ENCODE assay signal across 40 cellular contexts in the genomic region with DNA sequence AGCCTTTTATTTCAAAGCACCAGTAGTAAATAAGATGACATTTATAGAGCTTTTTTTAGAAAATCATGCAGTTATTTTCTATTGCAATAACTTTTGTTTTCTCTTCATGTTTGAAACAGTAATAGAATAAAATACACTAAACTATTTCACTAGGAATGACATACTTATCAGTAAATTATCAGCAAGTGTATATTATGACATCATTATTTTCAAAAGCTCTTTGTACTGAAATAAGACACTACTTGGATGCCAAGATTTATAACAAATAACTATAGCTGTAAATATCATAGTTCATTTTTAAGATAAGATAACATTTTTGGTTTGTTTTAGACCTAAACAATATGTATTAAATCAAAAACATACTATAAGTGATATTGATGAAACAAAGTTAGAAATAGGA. TPM values are rescaled to one million over a fixed set of nuclear protein-coding genes. Genes with fewer than 3 reads are reported as not detected.
"Had no signal": no experiment of that assay in that cellular context is flagged by ENCODE, and none has a peak within 500 bp of the region (broad histone marks: within the 10 kb centered on the region; RNA-seq: fewer than 3 reads in every experiment).

No MANE protein-coding gene starts in this region.

- DNase-seq: activated CD4-positive, alpha-beta memory T cell treated with anti-CD3 and anti-CD28 coated beads, Interleukin-2, amount 10 ng/mL, durations not matched to agents 7 days and 5 days; activated CD4-positive, alpha-beta T cell treated with anti-CD3 and anti-CD28 coated beads for 1 hour; activated CD4-positive, alpha-beta T cell treated with anti-CD3 and anti-CD28 coated beads for 36 hours; activated CD4-positive, alpha-beta T cell treated with anti-CD3 and anti-CD28 coated beads for 48 hours; activated CD4-positive, alpha-beta T cell treated with anti-CD3 and anti-CD28 coated beads, Interleukin-2, amount 10 ng/mL, durations not matched to agents 7 days and 5 days; activated CD4-positive, alpha-beta T cell treated with anti-CD3 and anti-CD28 coated beads, Interleukin-2, amount 50 U/mL, for 48 hours; activated CD4-positive, CD25-positive, alpha-beta regulatory T cell; activated CD8-positive, alpha-beta memory T cell treated with anti-CD3 and anti-CD28 coated beads for 24 hours; activated CD8-positive, alpha-beta memory T cell treated with anti-CD3 and anti-CD28 coated beads, Interleukin-2, amount 10 ng/mL, durations not matched to agents 7 days and 5 days; activated CD8-positive, alpha-beta memory T cell treated with anti-CD3 and anti-CD28 coated beads, Interleukin-2, amount 50 U/mL, for 48 hours; activated CD8-positive, alpha-beta T cell treated with anti-CD3 and anti-CD28 coated beads, Interleukin-2, amount 10 ng/mL, durations not matched to agents 7 days and 5 days; activated effector memory CD4-positive, alpha-beta T cell treated with Interleukin-2 at 50 U/mL for 16 hours; activated gamma-delta T cell; activated naive CD4-positive, alpha-beta T cell treated with anti-CD3 and anti-CD28 coated beads, Interleukin-2, amount 10 ng/mL, durations not matched to agents 7 days and 5 days; activated naive CD4-positive, alpha-beta T cell treated with Interleukin-2 at 50 U/mL for 16 hours; activated naive CD8-positive, alpha-beta T cell treated with anti-CD3 and anti-CD28 coated beads, Interleukin-2, amount 10 ng/mL, durations not matched to agents 7 days and 5 days; activated naive CD8-positive, alpha-beta T cell treated with anti-CD3 and anti-CD28 coated beads, Interleukin-2, amount 50 U/mL, for 24 hours; activated T-cell treated with anti-CD3 and anti-CD28 coated beads, Interleukin-2, amount 50 U/mL, for 24 hours; activated T-cell treated with anti-CD3 and anti-CD28 coated beads, Interleukin-2, amount 50 U/mL, for 48 hours; amygdala; anterior cingulate cortex; caudate nucleus; cerebellar nuclear complex; T-helper 2 cell; T-helper 9 cell had no signal

- H3K4me1 Mint-ChIP-seq: activated CD4-positive, alpha-beta memory T cell treated with anti-CD3 and anti-CD28 coated beads, Interleukin-2, amount 10 ng/mL, durations not matched to agents 7 days and 5 days; activated CD4-positive, alpha-beta T cell treated with anti-CD3 and anti-CD28 coated beads for 36 hours; activated CD4-positive, alpha-beta T cell treated with anti-CD3 and anti-CD28 coated beads, Interleukin-2, amount 10 ng/mL, durations not matched to agents 7 days and 5 days; activated CD8-positive, alpha-beta memory T cell treated with anti-CD3 and anti-CD28 coated beads, Interleukin-2, amount 10 ng/mL, durations not matched to agents 7 days and 5 days; activated naive CD4-positive, alpha-beta T cell treated with anti-CD3 and anti-CD28 coated beads, Interleukin-2, amount 10 ng/mL, durations not matched to agents 7 days and 5 days; activated naive CD4-positive, alpha-beta T cell treated with anti-CD3 and anti-CD28 coated beads, Interleukin-2, amount 50 U/mL, for 24 hours; activated naive CD8-positive, alpha-beta T cell treated with anti-CD3 and anti-CD28 coated beads, Interleukin-2, amount 10 ng/mL, durations not matched to agents 7 days and 5 days; activated naive CD8-positive, alpha-beta T cell treated with anti-CD3 and anti-CD28 coated beads, Interleukin-2, amount 50 U/mL, for 24 hours; central memory CD8-positive, alpha-beta T cell had no signal

- H3K27ac ChIP-seq: ascending aorta, cardiac muscle cell, VCaP had no signal

- H3K36me3 ChIP-seq: ascending aorta, cardiac muscle cell had no signal

- H3K9me3 ChIP-seq: ascending aorta had no signal

- H3K9me3 Mint-ChIP-seq: activated CD4-positive, alpha-beta memory T cell treated with anti-CD3 and anti-CD28 coated beads, Interleukin-2, amount 10 ng/mL, durations not matched to agents 7 days and 5 days; activated CD4-positive, alpha-beta T cell treated with anti-CD3 and anti-CD28 coated beads, Interleukin-2, amount 10 ng/mL, durations not matched to agents 7 days and 5 days; activated naive CD4-positive, alpha-beta T cell treated with anti-CD3 and anti-CD28 coated beads, Interleukin-2, amount 10 ng/mL, durations not matched to agents 7 days and 5 days; activated naive CD4-positive, alpha-beta T cell treated with anti-CD3 and anti-CD28 coated beads, Interleukin-2, amount 50 U/mL, for 24 hours; activated naive CD8-positive, alpha-beta T cell treated with anti-CD3 and anti-CD28 coated beads, Interleukin-2, amount 10 ng/mL, durations not matched to agents 7 days and 5 days; activated naive CD8-positive, alpha-beta T cell treated with anti-CD3 and anti-CD28 coated beads, Interleukin-2, amount 50 U/mL, for 24 hours; activated T-cell treated with anti-CD3 and anti-CD28 coated beads, Interleukin-2, amount 50 U/mL, for 24 hours; activated T-helper 2 cell treated with anti-CD3 and anti-CD28 coated beads, Interferon-gamma antibody, Interleukin-2, Interleukin-4, amounts not matched to agents 10 μg/mL and 5 μg/mL and 100 μg/mL, durations not matched to agents 14 hours and 24 hours and 36 hours; brain; central memory CD8-positive, alpha-beta T cell; T-helper 1 cell treated with Interleukin-12 subunit alpha and Interleukin-12 subunit beta and Interleukin-4 antibody, amounts not matched to agents 30 μg/mL and 1 μg/mL, for 36 hours; T-helper 2 cell treated with Interferon-gamma antibody and Interleukin-4, amounts not matched to agents 5 μg/mL and 100 μg/mL, for 36 hours had no signal

- FAIRE-seq: bronchial epithelial cell, TTC549 had no signal

- H3K4me3 ChIP-seq: ascending aorta, cardiac muscle cell had no signal

- H3K27ac Mint-ChIP-seq: activated CD4-positive, alpha-beta memory T cell treated with anti-CD3 and anti-CD28 coated beads, Interleukin-2, amount 10 ng/mL, durations not matched to agents 7 days and 5 days; activated CD4-positive, alpha-beta T cell treated with anti-CD3 and anti-CD28 coated beads for 36 hours; activated CD4-positive, alpha-beta T cell treated with anti-CD3 and anti-CD28 coated beads, Interleukin-2, amount 10 ng/mL, durations not matched to agents 7 days and 5 days; activated CD8-positive, alpha-beta memory T cell treated with anti-CD3 and anti-CD28 coated beads, Interleukin-2, amount 10 ng/mL, durations not matched to agents 7 days and 5 days; activated CD8-positive, alpha-beta T cell treated with anti-CD3 and anti-CD28 coated beads, Interleukin-2, amount 10 ng/mL, durations not matched to agents 7 days and 5 days; activated naive CD4-positive, alpha-beta T cell treated with anti-CD3 and anti-CD28 coated beads, Interleukin-2, amount 10 ng/mL, durations not matched to agents 7 days and 5 days; activated naive CD4-positive, alpha-beta T cell treated with anti-CD3 and anti-CD28 coated beads, Interleukin-2, amount 50 U/mL, for 24 hours; activated naive CD8-positive, alpha-beta T cell; activated naive CD8-positive, alpha-beta T cell treated with anti-CD3 and anti-CD28 coated beads, Interleukin-2, amount 10 ng/mL, durations not matched to agents 7 days and 5 days; activated naive CD8-positive, alpha-beta T cell treated with anti-CD3 and anti-CD28 coated beads, Interleukin-2, amount 50 U/mL, for 24 hours; activated T-cell treated with anti-CD3 and anti-CD28 coated beads, Interleukin-2, amount 50 U/mL, for 24 hours; activated T-helper 2 cell treated with anti-CD3 and anti-CD28 coated beads, Interferon-gamma antibody, Interleukin-2, Interleukin-4, amounts not matched to agents 10 μg/mL and 5 μg/mL and 100 μg/mL, durations not matched to agents 14 hours and 24 hours and 36 hours; brain; T-helper 1 cell treated with Interleukin-12 subunit alpha and Interleukin-12 subunit beta and Interleukin-4 antibody, amounts not matched to agents 30 μg/mL and 1 μg/mL, for 36 hours; T-helper 2 cell treated with Interferon-gamma antibody and Interleukin-4, amounts not matched to agents 5 μg/mL and 100 μg/mL, for 36 hours had no signal

- H3K36me3 Mint-ChIP-seq: activated CD8-positive, alpha-beta memory T cell treated with anti-CD3 and anti-CD28 coated beads, Interleukin-2, amount 10 ng/mL, durations not matched to agents 7 days and 5 days; activated naive CD4-positive, alpha-beta T cell treated with anti-CD3 and anti-CD28 coated beads, Interleukin-2, amount 10 ng/mL, durations not matched to agents 7 days and 5 days; activated naive CD4-positive, alpha-beta T cell treated with anti-CD3 and anti-CD28 coated beads, Interleukin-2, amount 50 U/mL, for 24 hours; activated naive CD8-positive, alpha-beta T cell; activated naive CD8-positive, alpha-beta T cell treated with anti-CD3 and anti-CD28 coated beads, Interleukin-2, amount 10 ng/mL, durations not matched to agents 7 days and 5 days; brain had no signal

- H3K4me3 Mint-ChIP-seq: activated CD4-positive, alpha-beta memory T cell treated with anti-CD3 and anti-CD28 coated beads, Interleukin-2, amount 10 ng/mL, durations not matched to agents 7 days and 5 days; activated CD4-positive, alpha-beta T cell treated with anti-CD3 and anti-CD28 coated beads for 36 hours; activated CD4-positive, alpha-beta T cell treated with anti-CD3 and anti-CD28 coated beads, Interleukin-2, amount 10 ng/mL, durations not matched to agents 7 days and 5 days; activated CD8-positive, alpha-beta memory T cell treated with anti-CD3 and anti-CD28 coated beads, Interleukin-2, amount 10 ng/mL, durations not matched to agents 7 days and 5 days; activated CD8-positive, alpha-beta T cell treated with anti-CD3 and anti-CD28 coated beads, Interleukin-2, amount 10 ng/mL, durations not matched to agents 7 days and 5 days; activated naive CD4-positive, alpha-beta T cell treated with anti-CD3 and anti-CD28 coated beads, Interleukin-2, amount 10 ng/mL, durations not matched to agents 7 days and 5 days; activated naive CD4-positive, alpha-beta T cell treated with anti-CD3 and anti-CD28 coated beads, Interleukin-2, amount 50 U/mL, for 24 hours; activated naive CD8-positive, alpha-beta T cell; activated naive CD8-positive, alpha-beta T cell treated with anti-CD3 and anti-CD28 coated beads, Interleukin-2, amount 10 ng/mL, durations not matched to agents 7 days and 5 days; activated naive CD8-positive, alpha-beta T cell treated with anti-CD3 and anti-CD28 coated beads, Interleukin-2, amount 50 U/mL, for 24 hours; activated T-cell treated with anti-CD3 and anti-CD28 coated beads, Interleukin-2, amount 50 U/mL, for 24 hours; brain; central memory CD8-positive, alpha-beta T cell; T-helper 1 cell treated with Interleukin-12 subunit alpha and Interleukin-12 subunit beta and Interleukin-4 antibody, amounts not matched to agents 30 μg/mL and 1 μg/mL, for 36 hours; T-helper 2 cell treated with Interferon-gamma antibody and Interleukin-4, amounts not matched to agents 5 μg/mL and 100 μg/mL, for 36 hours had no signal

- ATAC-seq: activated CD4-positive, alpha-beta T cell treated with anti-CD3 and anti-CD28 coated beads for 36 hours; activated CD4-positive, CD25-positive, alpha-beta regulatory T cell treated with anti-CD3 and anti-CD28 coated beads, Interleukin-2, amount 50 U/mL, for 24 hours; activated CD8-positive, alpha-beta memory T cell treated with anti-CD3 and anti-CD28 coated beads, Interleukin-2, amount 10 ng/mL, durations not matched to agents 7 days and 5 days; activated CD8-positive, alpha-beta T cell treated with anti-CD3 and anti-CD28 coated beads, Interleukin-2, amount 10 ng/mL, durations not matched to agents 7 days and 5 days; activated naive CD8-positive, alpha-beta T cell treated with anti-CD3 and anti-CD28 coated beads, Interleukin-2, amount 50 U/mL, for 24 hours had no signal

- H3K27me3 ChIP-seq: ascending aorta, cardiac muscle cell had no signal

- H3K27me3 Mint-ChIP-seq: activated CD4-positive, alpha-beta memory T cell treated with anti-CD3 and anti-CD28 coated beads, Interleukin-2, amount 10 ng/mL, durations not matched to agents 7 days and 5 days; activated naive CD4-positive, alpha-beta T cell treated with anti-CD3 and anti-CD28 coated beads, Interleukin-2, amount 10 ng/mL, durations not matched to agents 7 days and 5 days had no signal

- H3K4me1 ChIP-seq: ascending aorta had no signal

RNA-seq across cellular contexts. Expression of a gene that starts 56.8 kb away (rescaled TPM):
- total RNA-seq: activated CD4-positive, alpha-beta memory T cell treated with anti-CD3 and anti-CD28 coated beads, Interleukin-2, amount 10 ng/mL, durations not matched to agents 7 days and 5 days; activated CD4-positive, alpha-beta T cell treated with anti-CD3 and anti-CD28 coated beads for 36 hours; activated CD4-positive, alpha-beta T cell treated with anti-CD3 and anti-CD28 coated beads, Interleukin-2, amount 10 ng/mL, durations not matched to agents 7 days and 5 days; activated CD8-positive, alpha-beta memory T cell treated with anti-CD3 and anti-CD28 coated beads, Interleukin-2, amount 10 ng/mL, durations not matched to agents 7 days and 5 days; activated CD8-positive, alpha-beta T cell treated with anti-CD3 and anti-CD28 coated beads, Interleukin-2, amount 10 ng/mL, durations not matched to agents 7 days and 5 days; activated naive CD8-positive, alpha-beta T cell treated with anti-CD3 and anti-CD28 coated beads, Interleukin-2, amount 10 ng/mL, durations not matched to agents 7 days and 5 days; activated T-helper 2 cell treated with anti-CD3 and anti-CD28 coated beads, Interferon-gamma antibody, Interleukin-2, Interleukin-4, amounts not matched to agents 10 μg/mL and 5 μg/mL and 100 μg/mL, durations not matched to agents 14 hours and 24 hours and 36 hours; ascending aorta; bronchial epithelial cell; cardiac muscle cell; chondrocyte had no signal
- polyA plus RNA-seq: adipose tissue, cardiac muscle cell had no signal
